1 cellular context compared by ENCODE assay signal in genomic region chr11:2374456-2375201, GRCh38.
A peak's percentile ranks its signal among the peaks of the same experiment; 100 is the strongest.
TF ChIP-seq lines count a peak whose summit lies in the region.

No MANE protein-coding gene starts in this region.

TF ChIP-seq in HepG2, 621 proteins besides CTCF, POLR2A, EP300 and RAD21:
- TF ChIP-seq RCOR2 (CRISPR knock-in tag; IDR thresholded peaks at IDR 0.05), result no peak
- TF ChIP-seq ZNF142 (CRISPR knock-in tag; IDR thresholded peaks at IDR 0.05), result no peak
- TF ChIP-seq ZNF687 (CRISPR knock-in tag; IDR thresholded peaks at IDR 0.05), result 0 out of 2 replicates have a peak, but pooled peaks have one; percentile 13
- no peak for TF ChIP-seq BRCA1 (CRISPR knock-in tag; IDR thresholded peaks at IDR 0.05)
- no peak for TF ChIP-seq ZNF333 (CRISPR knock-in tag; IDR thresholded peaks at IDR 0.05; ENCODE audit: borderline replicate concordance)
- no peak for TF ChIP-seq ZNF274 (CRISPR knock-in tag; IDR thresholded peaks at IDR 0.05)
- TF ChIP-seq ZNF362 (CRISPR knock-in tag; IDR thresholded peaks at IDR 0.05; ENCODE audit: borderline replicate concordance), result no peak
